In the genomic region with DNA sequence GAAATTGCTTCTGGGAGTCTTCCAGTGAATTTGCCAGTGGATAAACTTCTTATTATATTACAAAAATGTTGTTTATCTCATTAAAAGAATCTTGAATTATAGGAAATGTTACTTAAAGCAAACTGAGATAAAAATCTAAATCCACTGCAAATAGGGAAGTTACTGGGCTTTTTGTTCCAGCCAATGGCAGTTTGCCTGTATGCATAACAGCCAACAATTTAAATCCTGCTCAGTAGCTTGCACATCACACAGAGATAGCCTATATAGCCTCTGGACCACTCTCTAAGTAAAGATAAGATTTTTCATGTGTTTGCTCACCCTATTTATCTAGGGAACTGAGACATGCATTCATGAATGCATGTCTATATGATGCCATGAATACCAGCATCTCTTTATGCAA, we compare ENCODE assay signal across 17 cellular contexts.
DNase-seq lines count a peak whose midpoint lies in the region; ATAC-seq and TF ChIP-seq lines count a peak whose summit lies in the region.
"Had no signal": no experiment of that assay in that cellular context is flagged by ENCODE, and none has a peak within 500 bp of the region (broad histone marks: within the 10 kb centered on the region; RNA-seq: fewer than 3 reads in every experiment).

No MANE protein-coding gene starts in this region.

- no peak overlapping the region for H3K27ac ChIP-seq in PC-3 (ENCODE audit: low read length)
- H3K27ac ChIP-seq in VCaP, result peak overlapping the region; percentile 90
- no peak overlapping the region for H3K27ac ChIP-seq in adrenal gland
- no peak overlapping the region for H3K27ac ChIP-seq in testis

- POLR2A ChIA-PET in PC-3 (lab: Charles Lee; ENCODE audit: unreplicated experiment), result no interaction called here

- H3K27me3 ChIP-seq in PC-3 (ENCODE audit: low read length) (peaks cover 3% of the 10 kb centered on the region; the same call in 1 of the 2 replicates), adrenal gland (no peaks in the 10 kb centered on the region), testis (no peaks in the 10 kb centered on the region)

- H3K4me1 ChIP-seq in PC-3 (ENCODE audit: insufficient read depth, low read length) (no peaks in the 10 kb centered on the region), adrenal gland (replicated peaks in 1 of 2) (no peaks in the 10 kb centered on the region), testis (no peaks in the 10 kb centered on the region)
- H3K4me1 ChIP-seq: HAP-1 had no signal

- intact Hi-C loops in PC-3 (cut with micrococcal nuclease), result loop anchor here (5.0 kb wide), 1 partner anchor 185 kb away; no protein-coding TSS in a partner anchor
- intact Hi-C loops in adrenal gland (cut with DNase I), result no loop called here
- intact Hi-C loops in testis (cut with DNase I; ENCODE audit: low total_unique reads), result no loop called here

- ATAC-seq in PC-3, result peak; percentile 45; the same call in 1 of the 2 replicates

- TF ChIP-seq CTCF in PC-3 (conservative IDR thresholded peaks at IDR 0.05; ENCODE audit: low read depth, low read length), result no peak
- TF ChIP-seq CTCF in VCaP (conservative IDR thresholded peaks at IDR 0.05), result no peak
- TF ChIP-seq CTCF in adrenal gland (IDR thresholded peaks at IDR 0.05), result no peak
- TF ChIP-seq CTCF in testis (IDR thresholded peaks at IDR 0.05), result no peak

- no peak for TF ChIP-seq POLR2A in adrenal gland (IDR thresholded peaks at IDR 0.05)
- no peak for TF ChIP-seq POLR2A in testis (IDR thresholded peaks at IDR 0.05)

- CTCF ChIA-PET in PC-3 (lab: Charles Lee), result no interaction called here

- H3K79me2 ChIP-seq in PC-3 (ENCODE audit: low read length), result no peaks in the 10 kb centered on the region

- H4K20me1 ChIP-seq in PC-3 (ENCODE audit: low read length), result no peaks in the 10 kb centered on the region

- H3F3A ChIP-seq in PC-3 (ENCODE audit: low read length, unreplicated experiment), result no peaks in the 10 kb centered on the region

- H3K9ac ChIP-seq in PC-3 (ENCODE audit: low read length), result no peak overlapping the region

- no peak overlapping the region for H3K4me3 ChIP-seq in PC-3 (ENCODE audit: low read length)
- H3K4me3 ChIP-seq in adrenal gland, result no peak overlapping the region
- H3K4me3 ChIP-seq in testis, result no peak overlapping the region
- H3K4me3 ChIP-seq: HAP-1 had no signal

- no peaks in the 10 kb centered on the region for H3K36me3 ChIP-seq in PC-3 (ENCODE audit: low read depth, low read length)
- no peaks in the 10 kb centered on the region for H3K36me3 ChIP-seq in adrenal gland (replicated peaks in 1 of 2)
- no peaks in the 10 kb centered on the region for H3K36me3 ChIP-seq in testis (ENCODE audit: low read depth, missing control alignments)
- H3K36me3 ChIP-seq: HAP-1 had no signal

- no peak overlapping the region for H3K4me2 ChIP-seq in PC-3 (ENCODE audit: low read length)

- H3K9me3 ChIP-seq in PC-3 (ENCODE audit: low read length) (no peaks in the 10 kb centered on the region), adrenal gland (replicated peaks in 1 of 3) (no peaks in the 10 kb centered on the region), testis (no peaks in the 10 kb centered on the region)
- H3K9me3 ChIP-seq: HAP-1 had no signal

- H2AFZ ChIP-seq in PC-3 (ENCODE audit: low read length), result no peak overlapping the region

- no TSS peak for BruUV-seq in PC-3 (replicated peaks; lab: Mats Ljungman, UMichigan)

- in situ Hi-C loops in KBM-7 (cut with MboI; ENCODE audit: low pct_unique_long_range_greater_than_20kb, low sequenced_read_pairs), result no loop called here

- no peaks in the 10 kb centered on the region for H3K9me2 ChIP-seq in PC-3 (replicated peaks; ENCODE audit: low read length)

- DNase-seq in KBM-7 (peak; percentile 30), NCI-H526 (lab: John Stamatoyannopoulos, UW) (peak; percentile 9 to 10), PC-3 (no peak), adrenal gland (no peak), testis (no peak), amniotic stem cell (lab: John Stamatoyannopoulos, UW) (no peak)
- DNase-seq: C1 segment of cervical spinal cord; Calu3; CD4-positive, alpha-beta memory T cell; COR-L47; DMS53; DMS79 treated with DMSO at 0.1 percent for 48 hours; GF-D8; GOT3; HFFc6 had no signal

Comparison
In these comparisons a context has a peak if more than half of its experiments do, and no peak if none do; other contexts are left out.
1. DNase-seq: peak in KBM-7 (single experiment) and NCI-H526 (2 of 2); none in PC-3 (single experiment), adrenal gland (0 of 7), testis (single experiment) and amniotic stem cell (single experiment).